In genomic region chr11:35285471-35285870, GRCh38 we compare ENCODE assay signal across 6 cellular contexts.
"Had no signal": no experiment of that assay in that cellular context is flagged by ENCODE, and none has a peak within 500 bp of the region (broad histone marks: within the 10 kb centered on the region; RNA-seq: fewer than 3 reads in every experiment).

No MANE protein-coding gene starts in this region.

- H3K4me3 Mint-ChIP-seq: GM23338, H9 had no signal

- H3K36me3 Mint-ChIP-seq: IgD-negative memory B cell had no signal

- DNase-seq: H9, HCEC 1CT had no signal

- H3K9me3 Mint-ChIP-seq: GM23338, H9, IgD-negative memory B cell had no signal

- H2AFZ ChIP-seq: GM23338 had no signal

- H3K27me3 Mint-ChIP-seq: IgD-negative memory B cell had no signal

- H3K4me3 ChIP-seq: GM23338 had no signal

- ATAC-seq: GM23338, HepG2 had no signal

- H3K27ac Mint-ChIP-seq: GM23338, H9 had no signal

- H3K27ac ChIP-seq: HL-60 had no signal

- H3K4me1 Mint-ChIP-seq: GM23338, H9, IgD-negative memory B cell had no signal

- H3K4me2 ChIP-seq: GM23338 had no signal
